In genomic region chr5:169244812-169245211, GRCh38 we compare ENCODE assay signal across 8 cellular contexts. TPM values are rescaled to one million over a fixed set of nuclear protein-coding genes. Genes with fewer than 3 reads are reported as not detected.
"Had no signal": no experiment of that assay in that cellular context is flagged by ENCODE, and none has a peak within 500 bp of the region (broad histone marks: within the 10 kb centered on the region; RNA-seq: fewer than 3 reads in every experiment).

No MANE protein-coding gene starts in this region.

- ATAC-seq: K562 had no signal

- DNase-seq: GM23248, GOT3, H7, HCEC 1CT, IMR-90, KG1 had no signal

- H3K27ac ChIP-seq: GM23248 had no signal

- H3K4me3 ChIP-seq: GM23248, K562 had no signal

- H2AFZ ChIP-seq: GM23248 had no signal

- H3K9ac ChIP-seq: GM23248 had no signal

RNA-seq across cellular contexts. Expression of gene SLIT3, which starts 56.1 kb away (rescaled TPM):
- total RNA-seq: HT-29 had no signal
